ENCODE assay signal across 1 cellular context in the genomic region with DNA sequence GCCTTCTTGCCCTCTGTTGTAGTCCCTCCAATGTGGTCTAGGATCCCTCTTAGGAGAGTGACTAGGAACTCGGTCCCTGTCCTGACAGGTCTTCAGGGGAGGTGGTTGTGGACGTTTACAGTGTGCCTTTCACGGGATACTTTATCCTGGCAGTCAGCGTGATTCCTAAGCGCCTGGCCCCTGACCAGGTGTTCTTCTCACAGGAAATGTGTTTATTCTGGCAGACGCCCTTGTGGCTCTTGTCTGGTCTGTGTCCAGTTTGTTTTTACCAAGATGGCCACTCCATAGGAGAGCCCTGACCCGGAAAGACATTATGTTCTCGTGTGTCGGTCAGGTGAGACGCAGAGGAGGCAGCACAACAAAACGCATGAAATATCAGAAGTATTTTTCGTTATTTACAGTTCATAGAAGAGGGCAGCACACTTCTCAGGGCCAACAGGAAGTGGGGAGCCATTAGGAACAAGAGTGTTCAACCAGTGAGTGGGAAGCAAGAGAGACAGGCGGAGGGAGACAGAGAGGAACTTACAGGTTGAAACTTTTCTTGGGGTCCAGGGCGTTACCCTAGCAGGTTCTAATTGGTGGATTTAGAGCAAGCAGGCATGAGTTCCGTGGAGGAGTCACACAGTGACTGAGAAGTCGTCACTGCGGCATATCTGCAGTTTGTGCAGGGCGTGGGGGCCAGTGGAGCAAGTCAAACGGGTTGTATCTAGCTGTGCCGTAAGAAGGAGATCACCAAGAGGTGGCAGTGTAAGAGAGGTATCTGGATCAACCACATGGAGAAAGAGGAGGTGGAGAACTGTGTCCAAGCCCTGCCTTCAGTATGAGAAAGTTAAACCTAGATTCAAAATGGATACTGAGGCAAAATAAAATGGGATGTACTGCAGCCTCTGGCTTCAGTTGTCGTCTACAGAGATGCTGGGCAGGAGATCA.
TF ChIP-seq lines count a peak whose summit lies in the region.

No MANE protein-coding gene starts in this region.

TF ChIP-seq in GM23338, 12 proteins besides CTCF, POLR2A, EP300 and RAD21 (continued from another document):
- TF ChIP-seq, protein P1, sequence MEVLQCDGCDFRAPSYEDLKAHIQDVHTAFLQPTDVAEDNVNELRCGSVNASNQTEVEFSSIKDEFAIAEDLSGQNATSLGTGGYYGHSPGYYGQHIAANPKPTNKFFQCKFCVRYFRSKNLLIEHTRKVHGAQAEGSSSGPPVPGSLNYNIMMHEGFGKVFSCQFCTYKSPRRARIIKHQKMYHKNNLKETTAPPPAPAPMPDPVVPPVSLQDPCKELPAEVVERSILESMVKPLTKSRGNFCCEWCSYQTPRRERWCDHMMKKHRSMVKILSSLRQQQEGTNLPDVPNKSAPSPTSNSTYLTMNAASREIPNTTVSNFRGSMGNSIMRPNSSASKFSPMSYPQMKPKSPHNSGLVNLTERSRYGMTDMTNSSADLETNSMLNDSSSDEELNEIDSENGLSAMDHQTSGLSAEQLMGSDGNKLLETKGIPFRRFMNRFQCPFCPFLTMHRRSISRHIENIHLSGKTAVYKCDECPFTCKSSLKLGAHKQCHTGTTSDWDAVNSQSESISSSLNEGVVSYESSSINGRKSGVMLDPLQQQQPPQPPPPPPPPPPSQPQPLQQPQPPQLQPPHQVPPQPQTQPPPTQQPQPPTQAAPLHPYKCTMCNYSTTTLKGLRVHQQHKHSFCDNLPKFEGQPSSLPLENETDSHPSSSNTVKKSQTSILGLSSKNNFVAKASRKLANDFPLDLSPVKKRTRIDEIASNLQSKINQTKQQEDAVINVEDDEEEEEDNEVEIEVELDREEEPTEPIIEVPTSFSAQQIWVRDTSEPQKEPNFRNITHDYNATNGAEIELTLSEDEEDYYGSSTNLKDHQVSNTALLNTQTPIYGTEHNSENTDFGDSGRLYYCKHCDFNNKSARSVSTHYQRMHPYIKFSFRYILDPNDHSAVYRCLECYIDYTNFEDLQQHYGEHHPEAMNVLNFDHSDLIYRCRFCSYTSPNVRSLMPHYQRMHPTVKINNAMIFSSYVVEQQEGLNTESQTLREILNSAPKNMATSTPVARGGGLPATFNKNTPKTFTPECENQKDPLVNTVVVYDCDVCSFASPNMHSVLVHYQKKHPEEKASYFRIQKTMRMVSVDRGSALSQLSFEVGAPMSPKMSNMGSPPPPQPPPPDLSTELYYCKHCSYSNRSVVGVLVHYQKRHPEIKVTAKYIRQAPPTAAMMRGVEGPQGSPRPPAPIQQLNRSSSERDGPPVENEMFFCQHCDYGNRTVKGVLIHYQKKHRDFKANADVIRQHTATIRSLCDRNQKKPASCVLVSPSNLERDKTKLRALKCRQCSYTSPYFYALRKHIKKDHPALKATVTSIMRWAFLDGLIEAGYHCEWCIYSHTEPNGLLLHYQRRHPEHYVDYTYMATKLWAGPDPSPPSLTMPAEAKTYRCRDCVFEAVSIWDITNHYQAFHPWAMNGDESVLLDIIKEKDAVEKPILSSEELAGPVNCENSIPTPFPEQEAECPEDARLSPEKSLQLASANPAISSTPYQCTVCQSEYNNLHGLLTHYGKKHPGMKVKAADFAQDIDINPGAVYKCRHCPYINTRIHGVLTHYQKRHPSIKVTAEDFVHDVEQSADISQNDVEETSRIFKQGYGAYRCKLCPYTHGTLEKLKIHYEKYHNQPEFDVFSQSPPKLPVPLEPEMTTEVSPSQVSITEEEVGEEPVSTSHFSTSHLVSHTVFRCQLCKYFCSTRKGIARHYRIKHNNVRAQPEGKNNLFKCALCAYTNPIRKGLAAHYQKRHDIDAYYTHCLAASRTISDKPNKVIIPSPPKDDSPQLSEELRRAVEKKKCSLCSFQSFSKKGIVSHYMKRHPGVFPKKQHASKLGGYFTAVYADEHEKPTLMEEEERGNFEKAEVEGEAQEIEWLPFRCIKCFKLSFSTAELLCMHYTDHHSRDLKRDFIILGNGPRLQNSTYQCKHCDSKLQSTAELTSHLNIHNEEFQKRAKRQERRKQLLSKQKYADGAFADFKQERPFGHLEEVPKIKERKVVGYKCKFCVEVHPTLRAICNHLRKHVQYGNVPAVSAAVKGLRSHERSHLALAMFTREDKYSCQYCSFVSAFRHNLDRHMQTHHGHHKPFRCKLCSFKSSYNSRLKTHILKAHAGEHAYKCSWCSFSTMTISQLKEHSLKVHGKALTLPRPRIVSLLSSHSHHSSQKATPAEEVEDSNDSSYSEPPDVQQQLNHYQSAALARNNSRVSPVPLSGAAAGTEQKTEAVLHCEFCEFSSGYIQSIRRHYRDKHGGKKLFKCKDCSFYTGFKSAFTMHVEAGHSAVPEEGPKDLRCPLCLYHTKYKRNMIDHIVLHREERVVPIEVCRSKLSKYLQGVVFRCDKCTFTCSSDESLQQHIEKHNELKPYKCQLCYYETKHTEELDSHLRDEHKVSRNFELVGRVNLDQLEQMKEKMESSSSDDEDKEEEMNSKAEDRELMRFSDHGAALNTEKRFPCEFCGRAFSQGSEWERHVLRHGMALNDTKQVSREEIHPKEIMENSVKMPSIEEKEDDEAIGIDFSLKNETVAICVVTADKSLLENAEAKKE (CRISPR knock-in tag; IDR thresholded peaks at IDR 0.05) = no peak
- TF ChIP-seq JUNB (IDR thresholded peaks at IDR 0.05; ENCODE audit: unreplicated experiment) = no peak
- TF ChIP-seq NANOG (IDR thresholded peaks at IDR 0.05; ENCODE audit: borderline replicate concordance) = no peak
- TF ChIP-seq CREB1 (CRISPR knock-in tag; IDR thresholded peaks at IDR 0.05; ENCODE audit: low read depth) = no peak
- TF ChIP-seq EZH2phosphoT487 (IDR thresholded peaks at IDR 0.05; ENCODE audit: unreplicated experiment) = no peak
- TF ChIP-seq, protein P2, sequence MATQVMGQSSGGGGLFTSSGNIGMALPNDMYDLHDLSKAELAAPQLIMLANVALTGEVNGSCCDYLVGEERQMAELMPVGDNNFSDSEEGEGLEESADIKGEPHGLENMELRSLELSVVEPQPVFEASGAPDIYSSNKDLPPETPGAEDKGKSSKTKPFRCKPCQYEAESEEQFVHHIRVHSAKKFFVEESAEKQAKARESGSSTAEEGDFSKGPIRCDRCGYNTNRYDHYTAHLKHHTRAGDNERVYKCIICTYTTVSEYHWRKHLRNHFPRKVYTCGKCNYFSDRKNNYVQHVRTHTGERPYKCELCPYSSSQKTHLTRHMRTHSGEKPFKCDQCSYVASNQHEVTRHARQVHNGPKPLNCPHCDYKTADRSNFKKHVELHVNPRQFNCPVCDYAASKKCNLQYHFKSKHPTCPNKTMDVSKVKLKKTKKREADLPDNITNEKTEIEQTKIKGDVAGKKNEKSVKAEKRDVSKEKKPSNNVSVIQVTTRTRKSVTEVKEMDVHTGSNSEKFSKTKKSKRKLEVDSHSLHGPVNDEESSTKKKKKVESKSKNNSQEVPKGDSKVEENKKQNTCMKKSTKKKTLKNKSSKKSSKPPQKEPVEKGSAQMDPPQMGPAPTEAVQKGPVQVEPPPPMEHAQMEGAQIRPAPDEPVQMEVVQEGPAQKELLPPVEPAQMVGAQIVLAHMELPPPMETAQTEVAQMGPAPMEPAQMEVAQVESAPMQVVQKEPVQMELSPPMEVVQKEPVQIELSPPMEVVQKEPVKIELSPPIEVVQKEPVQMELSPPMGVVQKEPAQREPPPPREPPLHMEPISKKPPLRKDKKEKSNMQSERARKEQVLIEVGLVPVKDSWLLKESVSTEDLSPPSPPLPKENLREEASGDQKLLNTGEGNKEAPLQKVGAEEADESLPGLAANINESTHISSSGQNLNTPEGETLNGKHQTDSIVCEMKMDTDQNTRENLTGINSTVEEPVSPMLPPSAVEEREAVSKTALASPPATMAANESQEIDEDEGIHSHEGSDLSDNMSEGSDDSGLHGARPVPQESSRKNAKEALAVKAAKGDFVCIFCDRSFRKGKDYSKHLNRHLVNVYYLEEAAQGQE (IDR thresholded peaks at IDR 0.05; ENCODE audit: unreplicated experiment) = no peak
- TF ChIP-seq STAT1 (IDR thresholded peaks at IDR 0.05; ENCODE audit: unreplicated experiment) = no peak
- TF ChIP-seq, protein P3, sequence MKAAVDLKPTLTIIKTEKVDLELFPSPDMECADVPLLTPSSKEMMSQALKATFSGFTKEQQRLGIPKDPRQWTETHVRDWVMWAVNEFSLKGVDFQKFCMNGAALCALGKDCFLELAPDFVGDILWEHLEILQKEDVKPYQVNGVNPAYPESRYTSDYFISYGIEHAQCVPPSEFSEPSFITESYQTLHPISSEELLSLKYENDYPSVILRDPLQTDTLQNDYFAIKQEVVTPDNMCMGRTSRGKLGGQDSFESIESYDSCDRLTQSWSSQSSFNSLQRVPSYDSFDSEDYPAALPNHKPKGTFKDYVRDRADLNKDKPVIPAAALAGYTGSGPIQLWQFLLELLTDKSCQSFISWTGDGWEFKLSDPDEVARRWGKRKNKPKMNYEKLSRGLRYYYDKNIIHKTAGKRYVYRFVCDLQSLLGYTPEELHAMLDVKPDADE (IDR thresholded peaks at IDR 0.05) = no peak
- TF ChIP-seq ZNF331 (CRISPR knock-in tag; IDR thresholded peaks at IDR 0.05; ENCODE audit: low read depth) = no peak
TF ChIP-seq in GM23338: peak in this region for 0.
